Comparison of ENCODE assay signal across 1 cellular context in the genomic region with DNA sequence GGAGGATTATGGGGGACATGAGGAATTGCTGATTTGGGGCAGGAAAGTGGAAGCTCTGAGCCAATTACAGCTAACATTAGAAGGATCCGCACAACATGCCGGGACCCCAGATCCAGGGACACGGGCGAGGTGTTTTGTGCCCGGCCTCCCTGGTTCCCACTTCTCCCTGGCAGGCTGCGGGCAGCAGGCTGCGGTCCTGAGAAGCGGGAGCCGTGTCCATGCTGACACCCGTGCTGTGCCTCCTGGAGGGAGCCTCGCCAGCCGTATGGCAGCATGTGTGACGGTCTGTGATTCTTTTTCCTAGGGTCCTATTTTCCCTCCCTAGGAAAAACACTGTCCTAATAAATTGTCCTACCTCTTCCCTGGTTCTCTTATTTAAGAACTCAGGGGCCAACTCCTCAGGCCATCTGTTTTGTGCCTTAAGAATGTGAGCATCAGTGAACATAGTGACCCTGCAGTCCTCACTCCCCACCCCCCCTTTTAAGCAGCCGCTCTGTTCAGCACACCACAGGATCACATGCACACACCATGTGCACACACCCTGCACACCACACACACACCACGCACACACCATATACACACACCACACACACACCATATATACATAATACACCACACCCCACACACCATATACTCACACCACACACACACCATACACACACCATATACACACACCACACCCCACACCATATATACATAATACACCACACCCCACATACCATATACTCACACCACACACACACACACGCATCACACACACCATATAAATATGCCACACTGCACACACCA.
TF ChIP-seq lines count a peak whose summit lies in the region.

No MANE protein-coding gene starts in this region.

TF ChIP-seq in HepG2, 621 proteins besides CTCF, POLR2A, EP300 and RAD21 (continued from another document):
- no peak for TF ChIP-seq REXO4 (CRISPR knock-in tag; IDR thresholded peaks at IDR 0.05; ENCODE audit: borderline replicate concordance)
